ENCODE assay signal across 26 cellular contexts in genomic region chr9:21171351-21171750, GRCh38. TPM values are rescaled to one million over a fixed set of nuclear protein-coding genes. Genes with fewer than 3 reads are reported as not detected.
"Had no signal": no experiment of that assay in that cellular context is flagged by ENCODE, and none has a peak within 500 bp of the region (broad histone marks: within the 10 kb centered on the region; RNA-seq: fewer than 3 reads in every experiment).

No MANE protein-coding gene starts in this region.

- H3K4me3 ChIP-seq: colonic mucosa, coronary artery, dorsolateral prefrontal cortex, esophagus muscularis mucosa, esophagus squamous epithelium, gastrocnemius medialis, gastroesophageal sphincter, heart left ventricle, heart right ventricle had no signal

- H3K27ac ChIP-seq: colonic mucosa, coronary artery, dorsolateral prefrontal cortex, epithelial cell of prostate, esophagus muscularis mucosa, esophagus squamous epithelium, foreskin keratinocyte, gastrocnemius medialis, gastroesophageal sphincter, heart left ventricle, heart right ventricle had no signal

- H3K4me1 ChIP-seq: colonic mucosa, esophagus muscularis mucosa, esophagus squamous epithelium, foreskin keratinocyte, gastrocnemius medialis, gastroesophageal sphincter, heart left ventricle had no signal

- H3K9me3 ChIP-seq: colonic mucosa, esophagus muscularis mucosa, esophagus squamous epithelium, gastrocnemius medialis, gastroesophageal sphincter, heart left ventricle, heart right ventricle had no signal

- H3K27me3 ChIP-seq: colonic mucosa, esophagus muscularis mucosa, esophagus squamous epithelium, gastrocnemius medialis, gastroesophageal sphincter, heart right ventricle had no signal

- DNase-seq: colonic mucosa; cortex of kidney; dermis blood vessel endothelial cell; dorsolateral prefrontal cortex; effector CD4-positive, alpha-beta T cell; effector CD8-positive, alpha-beta T cell; effector memory CD4-positive, alpha-beta T cell; effector memory CD8-positive, alpha-beta T cell; endodermal cell; erythroblast; esophagus squamous epithelium; foreskin fibroblast; foreskin keratinocyte; foreskin melanocyte; gastrocnemius medialis; glutamatergic neuron; head of caudate nucleus; heart left ventricle; heart right ventricle had no signal

- H3K36me3 ChIP-seq: colonic mucosa, esophagus muscularis mucosa, esophagus squamous epithelium, gastrocnemius medialis, gastroesophageal sphincter, heart left ventricle, heart right ventricle had no signal

RNA-seq across cellular contexts. Expression of gene IFNA21, which starts 4.9 kb away (rescaled TPM):
- polyA plus RNA-seq: endothelial cell of umbilical vein, esophagus, fibroblast of lung, foreskin keratinocyte, heart left ventricle, heart right ventricle had no signal

RNA-seq across cellular contexts. Expression of gene IFNA4, which starts 16.0 kb away (rescaled TPM):
- polyA plus RNA-seq: endothelial cell of umbilical vein, esophagus, fibroblast of lung, foreskin keratinocyte, heart left ventricle, heart right ventricle had no signal

RNA-seq across cellular contexts. Expression of gene IFNW1, which starts 29.7 kb away (rescaled TPM):
- polyA plus RNA-seq: endothelial cell of umbilical vein, esophagus, fibroblast of lung, foreskin keratinocyte, heart left ventricle, heart right ventricle had no signal

RNA-seq across cellular contexts. Expression of gene IFNA7, which starts 30.7 kb away (rescaled TPM):
- polyA plus RNA-seq: endothelial cell of umbilical vein, esophagus, fibroblast of lung, foreskin keratinocyte, heart left ventricle, heart right ventricle had no signal

RNA-seq across cellular contexts. Expression of gene IFNA10, which starts 35.6 kb away (rescaled TPM):
- polyA plus RNA-seq: endothelial cell of umbilical vein, esophagus, fibroblast of lung, foreskin keratinocyte, heart left ventricle, heart right ventricle had no signal
